ENCODE assay signal across 24 cellular contexts in genomic region chrX:13464599-13465275, GRCh38.
DNase-seq lines count a peak whose midpoint lies in the region; ATAC-seq and TF ChIP-seq lines count a peak whose summit lies in the region.
"Had no signal": no experiment of that assay in that cellular context is flagged by ENCODE, and none has a peak within 500 bp of the region (broad histone marks: within the 10 kb centered on the region; RNA-seq: fewer than 3 reads in every experiment).

No MANE protein-coding gene starts in this region.

- H3K4me3 ChIP-seq in DND-41 (ENCODE audit: low read depth in 1 of 2, low read length in 2 of 2) (no peak overlapping the region), fibroblast of the aortic adventitia (ENCODE audit: low read depth, low read length) (no peak overlapping the region), osteoblast (ENCODE audit: insufficient read depth, low read length) (no peak overlapping the region), upper lobe of right lung (no peak overlapping the region)
- H3K4me3 ChIP-seq: body of pancreas, esophagus squamous epithelium, pancreas, right atrium auricular region, SJSA1 had no signal

- no peaks in the 10 kb centered on the region for H3K36me3 ChIP-seq in DND-41 (ENCODE audit: insufficient read depth, low read length)
- H3K36me3 ChIP-seq in osteoblast (ENCODE audit: insufficient read depth, low read length) = no peaks in the 10 kb centered on the region
- H3K36me3 ChIP-seq in upper lobe of right lung = no peaks in the 10 kb centered on the region
- H3K36me3 ChIP-seq: esophagus squamous epithelium, pancreas, right atrium auricular region, SJSA1 had no signal

- no peak overlapping the region for H2AFZ ChIP-seq in DND-41 (ENCODE audit: low read depth, low read length)
- H2AFZ ChIP-seq in osteoblast (ENCODE audit: low read length) = peak overlapping the region; percentile 2

- no peaks in the 10 kb centered on the region for H3K27me3 ChIP-seq in DND-41 (ENCODE audit: insufficient read depth, low read length, poor library complexity)
- no peaks in the 10 kb centered on the region for H3K27me3 ChIP-seq in osteoblast (ENCODE audit: insufficient read depth, low read length)
- H3K27me3 ChIP-seq in upper lobe of right lung = no peaks in the 10 kb centered on the region
- H3K27me3 ChIP-seq: body of pancreas, esophagus squamous epithelium, right atrium auricular region, SJSA1 had no signal

- H3K79me2 ChIP-seq in DND-41 (ENCODE audit: insufficient read depth, low read length) (no peaks in the 10 kb centered on the region), osteoblast (ENCODE audit: insufficient read depth, low read length) (no peaks in the 10 kb centered on the region)

- DNase-seq in DND-41 (no peak), RPMI7951 (ENCODE audit: low read depth) (peak; percentile 39), fibroblast of the aortic adventitia (ENCODE audit: low read depth) (peak; percentile 27), osteoblast (ENCODE audit: insufficient read length, low spot score, missing footprints) (no peak), NCI-H82 treated with DMSO at 0.1 percent for 48 hours (lab: John Stamatoyannopoulos, UW; ENCODE audit: unreplicated experiment) (no peak), anterior cingulate cortex (lab: John Stamatoyannopoulos, UW) (no peak), upper lobe of right lung (no peak)
- DNase-seq in activated T-cell treated with anti-CD3 and anti-CD28 coated beads, Interleukin-2, amount 50 U/mL, for 1 hour = no peak
- DNase-seq: activated CD4-positive, alpha-beta memory T cell treated with anti-CD3 and anti-CD28 coated beads, Interleukin-2, amount 10 ng/mL, durations not matched to agents 7 days and 5 days; activated effector memory CD4-positive, alpha-beta T cell treated with Interleukin-2 at 50 U/mL for 16 hours; body of pancreas; effector memory CD4-positive, alpha-beta T cell; esophagus squamous epithelium; natural killer cell; NCI-H1105 treated with DMSO at 0.1 percent for 48 hours; NCI-H2029; pancreas; stimulated activated naive CD8-positive, alpha-beta T cell treated with anti-CD3 and anti-CD28 coated beads, Interleukin-15, Interleukin-2, amounts not matched to agents 100 U/mL and 50 U/mL, for 24 hours; T-cell had no signal

- H3K9me3 ChIP-seq in DND-41 (ENCODE audit: insufficient read depth, low read length, severe bottlenecking) = peaks cover 9% of the 10 kb centered on the region
- H3K9me3 ChIP-seq in osteoblast (ENCODE audit: low read depth, low read length) = no peaks in the 10 kb centered on the region
- H3K9me3 ChIP-seq in upper lobe of right lung = no peaks in the 10 kb centered on the region
- H3K9me3 ChIP-seq: body of pancreas, esophagus squamous epithelium, pancreas, SJSA1 had no signal

- ATAC-seq in DND-41 (ENCODE audit: insufficient read depth, low read depth) (no peak), upper lobe of right lung (no peak)
- ATAC-seq: activated CD4-positive, CD25-positive, alpha-beta regulatory T cell treated with anti-CD3 and anti-CD28 coated beads, Interleukin-2, amount 50 U/mL, for 24 hours; body of pancreas; HepG2; natural killer cell; Panc1; pancreas; stimulated activated naive CD8-positive, alpha-beta T cell treated with anti-CD3 and anti-CD28 coated beads, Interleukin-15, Interleukin-2, amounts not matched to agents 100 U/mL and 50 U/mL, for 24 hours; T-cell had no signal

- H3K4me2 ChIP-seq in DND-41 (ENCODE audit: insufficient read depth, low read length) = no peak overlapping the region
- H3K4me2 ChIP-seq in osteoblast (ENCODE audit: insufficient read depth, low read length) = no peak overlapping the region

- H4K20me1 ChIP-seq in DND-41 (ENCODE audit: insufficient read depth, low read length) = no peaks in the 10 kb centered on the region
- no peaks in the 10 kb centered on the region for H4K20me1 ChIP-seq in osteoblast (ENCODE audit: insufficient read depth, low read length)

- H3K27ac ChIP-seq in DND-41 (ENCODE audit: low read length) = peak overlapping the region; percentile 85
- H3K27ac ChIP-seq in osteoblast (ENCODE audit: low read depth, low read length) = no peak overlapping the region
- H3K27ac ChIP-seq in upper lobe of right lung = no peak overlapping the region
- H3K27ac ChIP-seq: body of pancreas, esophagus squamous epithelium, pancreas, right atrium auricular region, SJSA1 had no signal

- H3K4me1 ChIP-seq in DND-41 (ENCODE audit: insufficient read depth, low read length) = peaks cover 23% of the 10 kb centered on the region
- no peaks in the 10 kb centered on the region for H3K4me1 ChIP-seq in osteoblast (ENCODE audit: insufficient read depth, low read length)
- H3K4me1 ChIP-seq in upper lobe of right lung = no peaks in the 10 kb centered on the region
- H3K4me1 ChIP-seq: body of pancreas, esophagus squamous epithelium, pancreas, right atrium auricular region, SJSA1 had no signal

- intact Hi-C loops in upper lobe of right lung (cut with DNase I) = no loop called here

- no peak for TF ChIP-seq CTCF in DND-41 (IDR thresholded peaks at IDR 0.05; ENCODE audit: borderline replicate concordance, extremely low read depth, low read length, poor library complexity, severe bottlenecking)
- no peak for TF ChIP-seq CTCF in fibroblast of the aortic adventitia (IDR thresholded peaks at IDR 0.05; ENCODE audit: insufficient read depth, low read length)
- TF ChIP-seq CTCF in osteoblast (IDR thresholded peaks at IDR 0.05; ENCODE audit: extremely low read depth, low read depth, low read length) = no peak
- TF ChIP-seq CTCF in upper lobe of right lung (IDR thresholded peaks at IDR 0.05) = no peak

- H3K9ac ChIP-seq in DND-41 (ENCODE audit: low read depth, low read length) = no peak overlapping the region

Comparison
In these comparisons a context has a peak if more than half of its experiments do, and no peak if none do; other contexts are left out.
1. DNase-seq: peak in RPMI7951 (single experiment) and fibroblast of the aortic adventitia (single experiment); none in DND-41 (single experiment), osteoblast (single experiment), NCI-H82 treated with DMSO at 0.1 percent for 48 hours (single experiment), anterior cingulate cortex (0 of 58), activated T-cell treated with anti-CD3 and anti-CD28 coated beads, Interleukin-2, amount 50 U/mL, for 1 hour (single experiment) and upper lobe of right lung (single experiment).